ENCODE assay signal across 8 cellular contexts in genomic region chr3:11288786-11289637, GRCh38. TPM values are rescaled to one million over a fixed set of nuclear protein-coding genes. Genes with fewer than 3 reads are reported as not detected.
DNase-seq lines count a peak whose midpoint lies in the region; ATAC-seq and TF ChIP-seq lines count a peak whose summit lies in the region.

No MANE protein-coding gene starts in this region.

- CTCF ChIA-PET in activated CD8-positive, alpha-beta memory T cell treated with anti-CD3 and anti-CD28 coated beads, Interleukin-2, amount 10 ng/mL, durations not matched to agents 7 days and 5 days (lab: Charles Lee): interaction anchor here (0.9 to 6.1 kb wide), 8 partner anchors 9 to 46 kb away, joined by 3 to 35 read pairs (median 5); partner anchors contain the start of gene ATG7

- H3K27me3 Mint-ChIP-seq in activated CD8-positive, alpha-beta memory T cell treated with anti-CD3 and anti-CD28 coated beads, Interleukin-2, amount 10 ng/mL, durations not matched to agents 7 days and 5 days: no peaks in the 10 kb centered on the region
- no peaks in the 10 kb centered on the region for H3K27me3 Mint-ChIP-seq in natural killer cell (ENCODE audit: low read depth in 2 of 2)

- intact Hi-C loops in natural killer cell (cut with micrococcal nuclease): no loop called here

- peak; percentile 63 for DNase-seq in activated CD8-positive, alpha-beta memory T cell treated with anti-CD3 and anti-CD28 coated beads, Interleukin-2, amount 10 ng/mL, durations not matched to agents 7 days and 5 days
- DNase-seq in activated CD8-positive, alpha-beta memory T cell treated with anti-CD3 and anti-CD28 coated beads, Interleukin-2, amount 50 U/mL, for 4 hours: no peak
- DNase-seq in RKO (ENCODE audit: low spot score) (peak; percentile 85), dermis blood vessel endothelial cell (peak; percentile 89), natural killer cell (no peak), NCI-H1417 (lab: John Stamatoyannopoulos, UW) (no peak), putamen (ENCODE audit: low spot score) (no peak)

- peaks cover 24% of the 10 kb centered on the region for H3K36me3 Mint-ChIP-seq in activated CD8-positive, alpha-beta memory T cell treated with anti-CD3 and anti-CD28 coated beads, Interleukin-2, amount 10 ng/mL, durations not matched to agents 7 days and 5 days
- no peaks in the 10 kb centered on the region for H3K36me3 Mint-ChIP-seq in natural killer cell

- no peaks in the 10 kb centered on the region for H3K9me3 Mint-ChIP-seq in activated CD8-positive, alpha-beta memory T cell treated with anti-CD3 and anti-CD28 coated beads, Interleukin-2, amount 10 ng/mL, durations not matched to agents 7 days and 5 days (ENCODE audit: low read depth)
- no peaks in the 10 kb centered on the region for H3K9me3 Mint-ChIP-seq in natural killer cell

- H3K27ac Mint-ChIP-seq in activated CD8-positive, alpha-beta memory T cell treated with anti-CD3 and anti-CD28 coated beads, Interleukin-2, amount 10 ng/mL, durations not matched to agents 7 days and 5 days: peak overlapping the region; percentile 93
- H3K27ac Mint-ChIP-seq in natural killer cell: peak overlapping the region; percentile 94

- peak overlapping the region; percentile 19 for H3K4me3 Mint-ChIP-seq in activated CD8-positive, alpha-beta memory T cell treated with anti-CD3 and anti-CD28 coated beads, Interleukin-2, amount 10 ng/mL, durations not matched to agents 7 days and 5 days
- peak overlapping the region; percentile 69 for H3K4me3 Mint-ChIP-seq in natural killer cell

- H3K4me1 Mint-ChIP-seq in activated CD8-positive, alpha-beta memory T cell treated with anti-CD3 and anti-CD28 coated beads, Interleukin-2, amount 10 ng/mL, durations not matched to agents 7 days and 5 days: peaks cover 58% of the 10 kb centered on the region
- H3K4me1 Mint-ChIP-seq in natural killer cell: peaks cover 55 to 63% of the 10 kb centered on the region in 2 donors

- peak; percentile 37 for ATAC-seq in activated CD8-positive, alpha-beta memory T cell treated with anti-CD3 and anti-CD28 coated beads, Interleukin-2, amount 10 ng/mL, durations not matched to agents 7 days and 5 days
- ATAC-seq in HG02981 (IDR thresholded peaks at IDR 0.05; ENCODE audit: unreplicated experiment) (peak; percentile 67), natural killer cell (peak; percentile 41 to 78 (median 47))

- no peak for TF ChIP-seq CTCF in natural killer cell (IDR thresholded peaks at IDR 0.05)

RNA-seq across cellular contexts. Expression of gene ATG7, which starts 16.8 kb away (rescaled TPM):
- total RNA-seq in activated CD8-positive, alpha-beta memory T cell treated with anti-CD3 and anti-CD28 coated beads, Interleukin-2, amount 10 ng/mL, durations not matched to agents 7 days and 5 days: 10 to 100 TPM; 28.3 to 38.2 TPM
- 80.8 and 102 TPM in 2 replicates for total RNA-seq in dermis blood vessel endothelial cell
- 10 to 100 TPM; 55.3 to 72.9 (median 68.6) TPM for total RNA-seq in natural killer cell

Comparison
In these comparisons a context has a peak if more than half of its experiments do, and no peak if none do; other contexts are left out.
1. DNase-seq: peak in activated CD8-positive, alpha-beta memory T cell treated with anti-CD3 and anti-CD28 coated beads, Interleukin-2, amount 10 ng/mL, durations not matched to agents 7 days and 5 days (single experiment), RKO (single experiment) and dermis blood vessel endothelial cell (single experiment); none in activated CD8-positive, alpha-beta memory T cell treated with anti-CD3 and anti-CD28 coated beads, Interleukin-2, amount 50 U/mL, for 4 hours (single experiment), natural killer cell (single experiment), NCI-H1417 (0 of 3) and putamen (single experiment).
2. Peak in every context shown above with its lines, with median percentiles within 50 percentile points of each other: ATAC-seq.